Comparison of ENCODE assay signal across 16 cellular contexts in the genomic region with DNA sequence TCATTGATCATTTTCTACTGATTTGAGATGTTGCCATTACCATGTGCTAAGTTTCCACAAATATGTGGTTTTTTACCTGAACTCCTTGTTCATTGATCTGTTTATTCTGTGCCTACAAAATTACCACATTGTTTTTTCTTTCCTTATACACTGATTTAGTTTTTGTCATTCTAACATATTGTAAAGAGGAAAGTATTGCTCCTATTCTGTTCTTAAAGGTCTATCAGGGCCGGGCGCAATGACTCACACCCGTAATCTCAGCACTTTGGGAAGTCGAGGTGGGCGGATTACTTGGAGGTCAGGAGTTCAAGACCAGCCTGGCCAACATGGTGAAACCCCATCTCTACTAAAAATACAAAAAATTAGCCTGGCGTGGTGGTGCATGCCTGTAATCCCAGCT.
DNase-seq lines count a peak whose midpoint lies in the region; ATAC-seq, FAIRE-seq and TF ChIP-seq lines count a peak whose summit lies in the region.
"Had no signal": no experiment of that assay in that cellular context is flagged by ENCODE, and none has a peak within 500 bp of the region (broad histone marks: within the 10 kb centered on the region; RNA-seq: fewer than 3 reads in every experiment).

No MANE protein-coding gene starts in this region.

- H3K4me2 ChIP-seq in GM12878 (ENCODE audit: control insufficient read depth, insufficient read depth) (no peak overlapping the region), keratinocyte (ENCODE audit: control insufficient read depth, extremely low read depth, insufficient read depth, low read depth, low read length) (no peak overlapping the region)

- CTCF ChIA-PET in AG04450 (lab: Charles Lee): interaction anchor here (1.2 kb wide), 1 partner anchor 16 kb away, joined by 3 read pairs; no protein-coding TSS in a partner anchor
- CTCF ChIA-PET in GM12878 (lab: Yijun Ruan, JAX): interaction anchor here (1.6 kb wide), 1 partner anchor 8 kb away, joined by 3 read pairs; no protein-coding TSS in a partner anchor

- H2AFZ ChIP-seq in GM12878 (ENCODE audit: control insufficient read depth, low read depth, low read length) (no peak overlapping the region), keratinocyte (ENCODE audit: control insufficient read depth, low read length) (no peak overlapping the region)

- H3K27me3 ChIP-seq in AG04450 (ENCODE audit: control insufficient read depth, insufficient read depth, low read length) (no peaks in the 10 kb centered on the region), GM12878 (replicated peaks in 1 of 2; ENCODE audit: control insufficient read depth in 2 of 2, insufficient read depth in 2 of 2, low read length in 1 of 2) (no peaks in the 10 kb centered on the region), keratinocyte (ENCODE audit: control insufficient read depth, extremely low read depth, insufficient read depth, low read length) (no peaks in the 10 kb centered on the region)
- H3K27me3 ChIP-seq: foreskin keratinocyte had no signal

- H3K79me2 ChIP-seq in GM12878 (ENCODE audit: control insufficient read depth, insufficient read depth, low read length): peaks cover 5% of the 10 kb centered on the region; the same call in 1 of the 2 replicates
- peaks cover 8% of the 10 kb centered on the region for H3K79me2 ChIP-seq in keratinocyte (ENCODE audit: control insufficient read depth, insufficient read depth, low read length)

- H3K9ac ChIP-seq in GM12878 (ENCODE audit: control insufficient read depth, insufficient read depth, low read length) (no peak overlapping the region), keratinocyte (ENCODE audit: control insufficient read depth, extremely low read depth, insufficient read depth, low read length) (no peak overlapping the region)

- H3K36me3 ChIP-seq in GM12878 (ENCODE audit: control insufficient read depth in 2 of 2, insufficient read depth in 2 of 2, low read length in 1 of 2) (peaks cover 0 to 3% of the 10 kb centered on the region in 2 experiments; a peak in 3 of 4 replicates), keratinocyte (ENCODE audit: control insufficient read depth in 2 of 2, extremely low read depth in 1 of 2, insufficient read depth in 2 of 2, low read length in 2 of 2) (peaks cover 0 to 1% of the 10 kb centered on the region in 2 experiments)

- TF ChIP-seq RAD21 in GM12878 (IDR thresholded peaks at IDR 0.05; ENCODE audit: insufficient read depth, low read depth, low read length): no peak

- no peaks in the 10 kb centered on the region for H3K9me1 ChIP-seq in keratinocyte (ENCODE audit: control insufficient read depth, extremely low read depth, insufficient read depth, low read length)

- dilution Hi-C loops in keratinocyte (cut with MboI; ENCODE audit: extremely low pct_ligation_motif_present, low sequenced_read_pairs): no loop called here

- BruUV-seq in GM12878 (replicated peaks; lab: Mats Ljungman, UMichigan): no TSS peak

- RAD21 ChIA-PET in GM12878 (lab: Charles Lee; ENCODE audit: unreplicated experiment): no interaction called here

- in situ Hi-C loops in GM12878 (cut with MboI): no loop called here

- no peak for FAIRE-seq in GM12878 (lab: Jason Lieb, UNC)
- no peak for FAIRE-seq in keratinocyte (lab: Jason Lieb, UNC)

- DNase-seq in AG04450 (ENCODE audit: low read depth, low spot score) (peak; percentile 23), HS-27A (ENCODE audit: low read depth) (peak; percentile 77), GM12878 (ENCODE audit: low read depth, low spot score) (no peak), keratinocyte (ENCODE audit: low read depth, low spot score) (no peak), LoVo (ENCODE audit: low spot score) (no peak), kidney tubule cell (ENCODE audit: low spot score) (no peak), NCI-H1694 treated with DMSO at 0.1 percent for 48 hours (lab: John Stamatoyannopoulos, UW) (no peak), NCI-H345 treated with DMSO at 0.1 percent for 48 hours (lab: John Stamatoyannopoulos, UW; ENCODE audit: unreplicated experiment) (no peak)
- DNase-seq: C1 segment of cervical spinal cord, GDM1, kidney, NCI-H1105 treated with DMSO at 0.1 percent for 48 hours, nephron progenitor cell, SIG-M5 had no signal

- H3K4me3 ChIP-seq in AG04450 (ENCODE audit: low read depth, low read length): no peak overlapping the region
- no peak overlapping the region for H3K4me3 ChIP-seq in GM12878
- no peak overlapping the region for H3K4me3 ChIP-seq in keratinocyte (ENCODE audit: control insufficient read depth in 2 of 3, extremely low read depth in 1 of 3, insufficient read depth in 2 of 3, low read depth in 1 of 3, low read length in 3 of 3)

- H3K9me3 ChIP-seq in AG04450 (ENCODE audit: control insufficient read depth, insufficient read depth, low read length): no peaks in the 10 kb centered on the region
- no peaks in the 10 kb centered on the region for H3K9me3 ChIP-seq in GM12878 (replicated peaks; ENCODE audit: control insufficient read depth, insufficient read depth, low read length)
- H3K9me3 ChIP-seq in keratinocyte (ENCODE audit: control insufficient read depth, low read depth, low read length): no peaks in the 10 kb centered on the region

- H3K4me1 ChIP-seq in GM12878 (ENCODE audit: control insufficient read depth, insufficient read depth, low read length): peaks cover 22% of the 10 kb centered on the region
- H3K4me1 ChIP-seq in keratinocyte (ENCODE audit: control insufficient read depth, extremely low read depth, insufficient read depth, low read length): peaks cover 29% of the 10 kb centered on the region

- TF ChIP-seq CTCF in AG04450 (IDR thresholded peaks at IDR 0.05; ENCODE audit: low read depth, low read length) (no peak), GM12878 (IDR thresholded peaks at IDR 0.05 in 2 of 3, conservative IDR thresholded peaks at IDR 0.05 in 1 of 3; ENCODE audit: control insufficient read depth in 2 of 3, extremely low read depth in 1 of 3, insufficient read depth in 1 of 3, low read depth in 3 of 3, low read length in 3 of 3) (no peak), keratinocyte (optimal IDR thresholded peaks at IDR 0.05 in 1 of 3, IDR thresholded peaks at IDR 0.05 in 1 of 3, conservative IDR thresholded peaks at IDR 0.05 in 1 of 3; ENCODE audit: extremely low read depth in 1 of 3, insufficient read depth in 2 of 3, low read length in 3 of 3) (no peak)

- no peak for TF ChIP-seq EP300 in GM12878 (IDR thresholded peaks at IDR 0.05; ENCODE audit: borderline replicate concordance in 1 of 2, control insufficient read depth in 1 of 2, low read depth in 2 of 2, low read length in 2 of 2)

- H3K27ac ChIP-seq in AG04450 (ENCODE audit: low read depth, low read length) (peak overlapping the region; percentile 66), GM12878 (ENCODE audit: control insufficient read depth, insufficient read depth) (peak overlapping the region; percentile 65; the same call in 1 of the 2 replicates), keratinocyte (ENCODE audit: control insufficient read depth, insufficient read depth, low read length) (peak overlapping the region; percentile 46)
- H3K27ac ChIP-seq: foreskin keratinocyte had no signal

- SMC1A ChIA-PET in GM12878 (lab: Charles Lee; ENCODE audit: uncharacterized antibody, unreplicated experiment): interaction anchor here (1.3 to 1.7 kb wide), 2 partner anchors 24 to 36 kb away, joined by 3 to 5 read pairs; no protein-coding TSS in a partner anchor

- intact Hi-C loops in GM12878 (cut with micrococcal nuclease; ENCODE audit: unreplicated experiment): no loop called here

- POLR2A ChIA-PET in AG04450 (lab: Yijun Ruan, JAX): interaction anchor here (1.0 kb wide), 1 partner anchor 10 kb away, joined by 3 read pairs; no protein-coding TSS in a partner anchor
- POLR2A ChIA-PET in GM12878 (lab: Charles Lee): no interaction called here

- WGBS in GM12878 (ENCODE audit: insufficient coverage, insufficient replicate concordance, low lambda C conversion rate, missing lambda C conversion rate): 86% methylated on average over 6 of the region's 6 CpGs

- ATAC-seq in GM12878: no peak
- ATAC-seq: stimulated activated effector memory CD8-positive, alpha-beta T cell treated with anti-CD3 and anti-CD28 coated beads, Interleukin-12 subunit alpha, Interleukin-12 subunit beta, amount 100 ng/mL, for 72 hours had no signal

- H4K20me1 ChIP-seq in GM12878 (ENCODE audit: control insufficient read depth, insufficient read depth) (no peaks in the 10 kb centered on the region), keratinocyte (ENCODE audit: control insufficient read depth, extremely low read depth, insufficient read depth, low read length) (no peaks in the 10 kb centered on the region)

- no peak for TF ChIP-seq POLR2A in GM12878 (IDR thresholded peaks at IDR 0.05; ENCODE audit: low read depth, low read length)

TF ChIP-seq in GM12878, 131 proteins besides CTCF, POLR2A, EP300 and RAD21 (continues in another document):
- TF ChIP-seq SMAD1 (IDR thresholded peaks at IDR 0.05; ENCODE audit: low read depth, partially characterized antibody) (no peak), MYC (IDR thresholded peaks at IDR 0.05; ENCODE audit: insufficient read depth, insufficient read length, insufficient replicate concordance, low read length, severe bottlenecking) (no peak), RAD51 (IDR thresholded peaks at IDR 0.05) (no peak), ZNF384 (IDR thresholded peaks at IDR 0.05; ENCODE audit: borderline replicate concordance, low read depth, low read length) (no peak)

Comparison
In these comparisons a context has a peak if more than half of its experiments do, and no peak if none do; other contexts are left out.
1. DNase-seq: peak in AG04450 (single experiment) and HS-27A (single experiment); none in GM12878 (single experiment), keratinocyte (single experiment), LoVo (single experiment), kidney tubule cell (single experiment), NCI-H1694 treated with DMSO at 0.1 percent for 48 hours (single experiment) and NCI-H345 treated with DMSO at 0.1 percent for 48 hours (single experiment).
2. Peak in every context shown above with its lines, with median percentiles within 50 percentile points of each other: H3K27ac ChIP-seq.